Comparison of ENCODE assay signal across 10 cellular contexts in the genomic region with DNA sequence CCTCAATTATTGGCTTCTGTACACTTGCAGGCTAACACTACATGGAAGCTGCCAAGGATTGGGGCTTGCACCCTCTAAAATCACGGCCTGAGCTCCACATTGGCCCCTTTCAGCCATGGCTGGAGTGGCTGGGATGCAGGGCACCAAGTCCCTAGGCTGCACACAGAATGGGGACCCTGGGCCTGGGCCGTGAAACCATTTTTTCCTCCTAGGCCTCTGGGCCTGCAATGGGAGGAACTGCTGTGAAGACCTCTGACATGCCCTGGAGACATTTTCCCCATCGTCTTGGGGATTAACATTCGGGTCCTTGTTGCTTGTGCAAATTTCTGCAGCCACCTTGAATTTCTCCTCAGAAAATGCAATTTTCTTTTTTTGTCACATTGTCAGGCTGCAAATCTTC. TPM values are rescaled to one million over a fixed set of nuclear protein-coding genes. Genes with fewer than 3 reads are reported as not detected.
DNase-seq lines count a peak whose midpoint lies in the region; ATAC-seq, FAIRE-seq and TF ChIP-seq lines count a peak whose summit lies in the region.
"Not testable (repeated sequence)": the region's sequence is repeated elsewhere in the genome, so short reads cannot be mapped to it uniquely, and the experiment has no call there.
"Had no signal": no experiment of that assay in that cellular context is flagged by ENCODE, and none has a peak within 500 bp of the region (broad histone marks: within the 10 kb centered on the region; RNA-seq: fewer than 3 reads in every experiment).

No MANE protein-coding gene starts in this region.

- TF ChIP-seq EP300 in K562 (IDR thresholded peaks at IDR 0.05; ENCODE audit: low read length); stomach (IDR thresholded peaks at IDR 0.05): not testable (repeated sequence)

- ATAC-seq in RWPE2 (ENCODE audit: low read depth); K562; aorta (ENCODE audit: low FRiP score): not testable (repeated sequence)

- in situ Hi-C loops in K562 (cut with MboI): not testable (repeated sequence)

- CTCF ChIA-PET in K562 (lab: Yijun Ruan, JAX; ENCODE audit: low intra/inter-chr PET ratio): not testable (repeated sequence)

- peak; percentile 0 for DNase-seq in BE2C
- peak; percentile 6 for DNase-seq in RWPE2 (ENCODE audit: low spot score)
- not testable (repeated sequence) for DNase-seq in K562 (ENCODE audit: extremely low read depth in 1 of 4, low spot score in 3 of 4)
- peak; percentile 54 for DNase-seq in cardiac septum (ENCODE audit: low spot score)
- DNase-seq in posterior vena cava (ENCODE audit: low spot score): peak; percentile 25
- DNase-seq in stomach: peak; percentile 10
- peak; percentile 10 to 42 for DNase-seq in aorta

- not testable (repeated sequence) for H3K4me2 ChIP-seq in K562 (ENCODE audit: insufficient read depth, low read length)

- not testable (repeated sequence) for H3K9me3 ChIP-seq in BE2C; RWPE2 (ENCODE audit: severe bottlenecking); K562 (replicated peaks; ENCODE audit: control insufficient read depth, insufficient read depth, low read depth, low read length); aorta (ENCODE audit: control insufficient read depth, low read length)
- peaks cover 0 to 19% (median 13%) of the 10 kb centered on the region in 4 donors for H3K9me3 ChIP-seq in stomach

- H3K79me2 ChIP-seq in K562 (ENCODE audit: control insufficient read depth, insufficient read depth, low read length): not testable (repeated sequence)

- TF ChIP-seq CTCF in BE2C (IDR thresholded peaks at IDR 0.05; ENCODE audit: low read depth, low read length); RWPE2 (IDR thresholded peaks at IDR 0.05; ENCODE audit: poor library complexity, severe bottlenecking); K562 (IDR thresholded peaks at IDR 0.05 in 2 of 3, conservative IDR thresholded peaks at IDR 0.05 in 1 of 3; ENCODE audit: insufficient read depth in 2 of 3, low read depth in 1 of 3, low read length in 3 of 3); stomach (IDR thresholded peaks at IDR 0.05): not testable (repeated sequence)

- not testable (repeated sequence) for BruUV-seq in K562 (replicated peaks; lab: Mats Ljungman, UMichigan)

- H3K36me3 ChIP-seq in BE2C; RWPE2 (ENCODE audit: low read depth); K562 (ENCODE audit: control insufficient read depth, insufficient read depth, low read length); stomach; aorta (ENCODE audit: control insufficient read depth in 1 of 2, insufficient read depth in 2 of 2, low read length in 1 of 2): not testable (repeated sequence)

- not testable (repeated sequence) for H2AFZ ChIP-seq in K562 (ENCODE audit: low read depth, low read length)

- not testable (repeated sequence) for TF ChIP-seq POLR2A in K562 (conservative IDR thresholded peaks at IDR 0.05); stomach (IDR thresholded peaks at IDR 0.05)

- not testable (repeated sequence) for FAIRE-seq in K562 (lab: Jason Lieb, UNC)

- not testable (repeated sequence) for H4K20me1 ChIP-seq in K562 (replicated peaks; ENCODE audit: control insufficient read depth, insufficient read depth, low read length)

- intact Hi-C loops in K562 (cut with micrococcal nuclease); cardiac septum (cut with DNase I); posterior vena cava (cut with DNase I); stomach (cut with DNase I; ENCODE audit: low total_unique reads); aorta (cut with DNase I): not testable (repeated sequence)

- H3K4me3 ChIP-seq in BE2C (ENCODE audit: low read depth, low read length); RWPE2 (ENCODE audit: severe bottlenecking); K562; stomach; aorta (ENCODE audit: low read length in 2 of 2): not testable (repeated sequence)

- not testable (repeated sequence) for H3K9ac ChIP-seq in K562 (ENCODE audit: insufficient read depth in 1 of 2, low read depth in 2 of 2, low read length in 2 of 2)

- H3K9me1 ChIP-seq in K562 (ENCODE audit: control insufficient read depth, insufficient read depth, low read length): not testable (repeated sequence)

- WGBS in K562 (ENCODE audit: insufficient coverage, low coverage, missing lambda C conversion rate): 4% methylated on average over 4 of the region's 4 CpGs
- WGBS in stomach, 5 donors: 66 to 81% (median 70%) methylated on average over 4 of the region's 4 CpGs
- WGBS in aorta, 2 donors: 67 to 69% methylated on average over 4 of the region's 4 CpGs

- not testable (repeated sequence) for H3K27me3 ChIP-seq in BE2C; aorta (ENCODE audit: control insufficient read depth in 1 of 2, insufficient read depth in 2 of 2, low read length in 1 of 2)
- H3K27me3 ChIP-seq in RWPE2 (ENCODE audit: insufficient read depth, poor library complexity, severe bottlenecking): peaks cover 17% of the 10 kb centered on the region
- H3K27me3 ChIP-seq in K562 (ENCODE audit: control insufficient read depth in 2 of 2, insufficient read depth in 2 of 2, low read length in 2 of 2): peaks cover 3 to 12% of the 10 kb centered on the region in 2 experiments; a peak in 3 of 5 replicates
- peaks cover 0 to 85% (median 16%) of the 10 kb centered on the region in 3 donors for H3K27me3 ChIP-seq in stomach

- H3K4me1 ChIP-seq in BE2C; RWPE2 (ENCODE audit: insufficient read depth, poor library complexity, severe bottlenecking); K562 (replicated peaks in 1 of 2; ENCODE audit: control insufficient read depth in 2 of 2, insufficient read depth in 2 of 2, low read length in 2 of 2); stomach; aorta (ENCODE audit: control insufficient read depth in 1 of 2, insufficient read depth in 2 of 2, low read length in 2 of 2): not testable (repeated sequence)

- H3K27ac ChIP-seq in RWPE2 (ENCODE audit: poor library complexity, severe bottlenecking); K562 (ENCODE audit: extremely low read depth, low read depth, low read length); stomach; aorta (ENCODE audit: low read depth in 1 of 2, low read length in 2 of 2): not testable (repeated sequence)

- not testable (repeated sequence) for TF ChIP-seq RAD21 in K562 (CRISPR knock-in tag; conservative IDR thresholded peaks at IDR 0.05 in 1 of 2, IDR thresholded peaks at IDR 0.05 in 1 of 2)

- POLR2A ChIA-PET in K562 (lab: Yijun Ruan, JAX): interaction anchor here (0.7 kb wide), 1 partner anchor 132 kb away, joined by 3 read pairs; no protein-coding TSS in a partner anchor

TF ChIP-seq in K562, 482 proteins besides CTCF, POLR2A, EP300 and RAD21:
- peak; percentile 52 for TF ChIP-seq ZFP36 (IDR thresholded peaks at IDR 0.05; ENCODE audit: low read depth, low read length, partially characterized antibody)

RNA-seq across cellular contexts. Expression of a gene that starts 23.6 kb away (rescaled TPM):
- 298 TPM for polyA plus RNA-seq in BE2C (2012; ENCODE audit: insufficient read depth, insufficient read length, low read depth)
- total RNA-seq in K562 (2011; cell fraction: chromatin; rRNA removed; ENCODE audit: low replicate concordance): not detected in 2 replicates
- not detected in 2 replicates for total RNA-seq in K562 (2011; cell fraction: nucleolus; rRNA removed)
- not detected in 2 replicates for total RNA-seq in K562 (2011; cell fraction: nucleoplasm; rRNA removed)
- total RNA-seq in K562 (2014; rRNA removed) (not detected in 2 replicates), K562 (2014; rRNA removed; fragmentation: Illumina TruSeq; extraction: Trizol) (not detected in 2 replicates), K562 (2015; rRNA removed; fragmentation: Illumina TruSeq; extraction: Trizol) (not detected in 2 replicates), K562 (2021) (not detected in 2 replicates), cardiac septum (8.6 TPM), posterior vena cava (10 to 100 TPM; 29.2 to 38.2 TPM), stomach (10 to 100 TPM in 2 of 5 donors, 1 to 10 TPM in 1, under 1 TPM in 1, not detected in 1; 0.29 to 58.3 (median 8.1) TPM), aorta (10 to 100 TPM; 21.0 to 63.0 TPM)
- polyA plus RNA-seq in K562 (2011; rRNA removed) (not detected in 2 replicates), K562 (2014; fragmentation: Illumina TruSeq; extraction: Trizol) (not detected in 2 replicates), K562 (2014; fragmentation: Nextera tagmentation; extraction: Ambion mirVana) (not detected), K562 (2014; rRNA removed) (not detected in 2 replicates), stomach (10 to 100 TPM in 2 of 3 donors, 1 to 10 TPM in 1; 4.4 to 10.8 (median 10.5) TPM), aorta (1 to 10 TPM; 3.5 to 8.6 TPM)
- not detected in 2 replicates for polyA plus RNA-seq in K562 (2011; cell fraction: cytosol; rRNA removed)
- not detected in 2 replicates for polyA plus RNA-seq in K562 (2011; cell fraction: nucleus; rRNA removed)
- not detected in 2 replicates for polyA plus RNA-seq in K562 (2012)
- polyA minus RNA-seq in K562 (2011; rRNA and poly(A)+ RNA removed): not detected in 2 replicates
- not detected in 2 replicates for polyA minus RNA-seq in K562 (2011; cell fraction: cytosol; rRNA and poly(A)+ RNA removed)
- not detected in 2 replicates for polyA minus RNA-seq in K562 (2011; cell fraction: nucleus; rRNA and poly(A)+ RNA removed)
- total RNA-seq: Caco-2; CD4-positive, CD25-positive, alpha-beta regulatory T cell; CD8-positive, alpha-beta T cell had no signal
- polyA plus RNA-seq: CD4-positive, CD25-positive, alpha-beta regulatory T cell had no signal
